In the genomic region with DNA sequence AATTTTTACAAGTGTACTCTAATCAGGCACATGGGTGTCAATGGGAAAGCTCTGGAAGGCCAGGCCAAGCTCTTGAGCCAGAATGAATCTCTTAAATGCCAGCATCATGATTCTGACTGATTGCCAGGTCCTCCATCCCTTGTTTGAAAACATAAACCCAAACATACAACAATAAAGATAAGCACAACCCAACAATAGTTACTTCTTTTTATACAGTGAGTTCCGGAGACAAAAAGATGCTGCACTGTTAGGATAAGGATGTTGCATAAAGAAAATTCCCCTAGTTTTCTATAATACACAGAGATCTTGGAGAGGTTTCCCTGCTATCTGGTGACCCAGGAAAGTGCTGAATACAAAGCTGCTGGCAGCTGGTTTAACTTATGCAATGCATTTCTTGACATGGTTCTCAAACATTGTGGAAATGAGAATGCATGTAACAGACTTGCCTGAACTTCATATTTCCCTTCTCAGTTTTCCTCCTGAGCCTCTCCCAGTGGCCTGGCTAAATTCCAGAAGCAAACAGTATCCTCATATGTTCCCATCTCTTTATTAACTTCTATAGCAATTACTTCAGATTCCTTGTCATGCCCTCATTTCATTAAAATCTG, we compare ENCODE assay signal across 19 cellular contexts.
"Had no signal": no experiment of that assay in that cellular context is flagged by ENCODE, and none has a peak within 500 bp of the region (broad histone marks: within the 10 kb centered on the region; RNA-seq: fewer than 3 reads in every experiment).

No MANE protein-coding gene starts in this region.

- H3K9me3 ChIP-seq: right atrium auricular region, suprapubic skin, transverse colon had no signal

- H3K27ac ChIP-seq: cardiac muscle cell, epithelial cell of prostate, foreskin keratinocyte, right atrium auricular region, skin epidermis, suprapubic skin, transverse colon had no signal

- H3K4me3 Mint-ChIP-seq: activated CD4-positive, alpha-beta memory T cell treated with anti-CD3 and anti-CD28 coated beads for 36 hours; activated naive CD8-positive, alpha-beta T cell treated with anti-CD3 and anti-CD28 coated beads for 36 hours; activated T-helper 17 cell treated with anti-CD3 and anti-CD28 coated beads, Interleukin-2, amount 50 U/mL, for 72 hours; endodermal cell; nephron progenitor cell; stimulated activated naive CD8-positive, alpha-beta T cell treated with anti-CD3 and anti-CD28 coated beads, Interleukin-15, Interleukin-2, amounts not matched to agents 100 ng/mL and 50 ng/mL, for 24 hours had no signal

- H3K4me1 ChIP-seq: foreskin keratinocyte, right atrium auricular region, suprapubic skin, transverse colon had no signal

- H3K9me3 Mint-ChIP-seq: activated CD4-positive, alpha-beta memory T cell treated with anti-CD3 and anti-CD28 coated beads for 36 hours; activated naive CD8-positive, alpha-beta T cell treated with anti-CD3 and anti-CD28 coated beads for 36 hours; activated T-helper 17 cell treated with anti-CD3 and anti-CD28 coated beads, Interleukin-2, amount 50 U/mL, for 72 hours; endodermal cell; nephron progenitor cell; stimulated activated naive CD8-positive, alpha-beta T cell treated with anti-CD3 and anti-CD28 coated beads, Interleukin-15, Interleukin-2, amounts not matched to agents 100 ng/mL and 50 ng/mL, for 24 hours had no signal

- H3K4me3 ChIP-seq: cardiac muscle cell, right atrium auricular region, skin epidermis, suprapubic skin, transverse colon had no signal

- H3K4me1 Mint-ChIP-seq: activated naive CD8-positive, alpha-beta T cell treated with anti-CD3 and anti-CD28 coated beads for 36 hours; activated T-helper 17 cell treated with anti-CD3 and anti-CD28 coated beads, Interleukin-2, amount 50 U/mL, for 72 hours; endodermal cell had no signal

- H3K27ac Mint-ChIP-seq: activated CD4-positive, alpha-beta memory T cell treated with anti-CD3 and anti-CD28 coated beads for 36 hours; activated naive CD8-positive, alpha-beta T cell treated with anti-CD3 and anti-CD28 coated beads for 36 hours; activated T-helper 17 cell treated with anti-CD3 and anti-CD28 coated beads, Interleukin-2, amount 50 U/mL, for 72 hours; endodermal cell; stimulated activated naive CD8-positive, alpha-beta T cell treated with anti-CD3 and anti-CD28 coated beads, Interleukin-15, Interleukin-2, amounts not matched to agents 100 ng/mL and 50 ng/mL, for 24 hours had no signal

- ATAC-seq: activated T-helper 17 cell treated with anti-CD3 and anti-CD28 coated beads, Interleukin-2, amount 50 U/mL, for 72 hours; foreskin keratinocyte; left cardiac atrium had no signal

- H3K36me3 ChIP-seq: cardiac muscle cell, right atrium auricular region, suprapubic skin, transverse colon had no signal

- DNase-seq: activated CD4-positive, alpha-beta memory T cell treated with anti-CD3 and anti-CD28 coated beads for 36 hours; activated CD4-positive, alpha-beta T cell treated with anti-CD3 and anti-CD28 coated beads for 4 hours; activated naive CD4-positive, alpha-beta T cell; activated naive CD8-positive, alpha-beta T cell treated with anti-CD3 and anti-CD28 coated beads for 36 hours; amygdala; endodermal cell; foreskin keratinocyte; hippocampal formation; left cardiac atrium; nephron progenitor cell; occipital lobe; transverse colon had no signal

- H3K36me3 Mint-ChIP-seq: activated CD4-positive, alpha-beta memory T cell treated with anti-CD3 and anti-CD28 coated beads for 36 hours; activated naive CD8-positive, alpha-beta T cell treated with anti-CD3 and anti-CD28 coated beads for 36 hours had no signal

- H3K27me3 ChIP-seq: cardiac muscle cell, right atrium auricular region, suprapubic skin, transverse colon had no signal
